Comparison of ENCODE assay signal across 16 cellular contexts in the genomic region with DNA sequence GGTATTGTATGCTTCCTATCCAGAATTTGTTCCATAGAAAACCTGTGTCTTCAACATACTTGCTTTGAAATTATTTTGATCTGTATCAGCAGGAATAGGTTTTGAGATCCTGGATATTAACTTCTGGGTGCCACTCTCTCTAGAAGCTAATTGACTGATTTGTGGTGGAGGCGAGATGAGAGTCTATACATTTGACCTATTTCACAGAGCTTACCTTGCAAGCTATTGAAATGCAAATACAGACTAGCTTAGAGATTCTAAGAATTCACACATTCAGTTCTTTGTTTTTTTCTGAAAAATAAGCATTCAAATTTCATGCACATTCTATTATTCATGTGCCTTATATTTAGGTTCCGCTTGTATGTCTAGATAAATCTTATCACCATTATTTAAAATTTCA.
"Had no signal": no experiment of that assay in that cellular context is flagged by ENCODE, and none has a peak within 500 bp of the region (broad histone marks: within the 10 kb centered on the region; RNA-seq: fewer than 3 reads in every experiment).

No MANE protein-coding gene starts in this region.

- ATAC-seq: activated CD4-positive, CD25-positive, alpha-beta regulatory T cell treated with anti-CD3 and anti-CD28 coated beads, Interleukin-2, amount 50 U/mL, for 24 hours; heart left ventricle had no signal

- H3K27ac ChIP-seq: breast epithelium, left ventricle myocardium inferior, neutrophil, right atrium auricular region, tibial nerve, vagina had no signal

- H3K36me3 ChIP-seq: breast epithelium, heart left ventricle, left ventricle myocardium inferior, neutrophil, right atrium auricular region, tibial nerve, vagina had no signal

- H3K9me3 Mint-ChIP-seq: memory B cell had no signal

- DNase-seq: activated CD4-positive, alpha-beta T cell treated with anti-CD3 and anti-CD28 coated beads, Interleukin-2, amount 50 U/mL, for 48 hours; activated effector memory CD4-positive, alpha-beta T cell treated with Interleukin-2 at 50 U/mL for 16 hours; anterior cingulate cortex; foreskin melanocyte; heart left ventricle; kidney; left ventricle myocardium inferior; small intestine had no signal

- FAIRE-seq: kidney, small intestine had no signal

- H3K4me3 ChIP-seq: breast epithelium, heart left ventricle, left ventricle myocardium inferior, right atrium auricular region, tibial nerve, vagina had no signal

- H3K4me3 Mint-ChIP-seq: activated naive CD8-positive, alpha-beta T cell; memory B cell had no signal

- H3K36me3 Mint-ChIP-seq: activated naive CD8-positive, alpha-beta T cell had no signal

- H3K4me1 ChIP-seq: breast epithelium, tibial nerve, vagina had no signal

- H3K27me3 ChIP-seq: breast epithelium, heart left ventricle, neutrophil, right atrium auricular region, tibial nerve, vagina had no signal

- H3K27ac Mint-ChIP-seq: activated naive CD8-positive, alpha-beta T cell; memory B cell had no signal

- H3K9me3 ChIP-seq: breast epithelium, heart left ventricle, left ventricle myocardium inferior, neutrophil, right atrium auricular region, tibial nerve, vagina had no signal
